Comparison of ENCODE assay signal across 13 cellular contexts in genomic region chr7:18020138-18020715, GRCh38. TPM values are rescaled to one million over a fixed set of nuclear protein-coding genes. Genes with fewer than 3 reads are reported as not detected.
A peak's percentile ranks its signal among the peaks of the same experiment; 100 is the strongest.
DNase-seq lines count a peak whose midpoint lies in the region; ATAC-seq, FAIRE-seq and TF ChIP-seq lines count a peak whose summit lies in the region.
"Had no signal": no experiment of that assay in that cellular context is flagged by ENCODE, and none has a peak within 500 bp of the region (broad histone marks: within the 10 kb centered on the region; RNA-seq: fewer than 3 reads in every experiment).

No MANE protein-coding gene starts in this region.

- H3K4me3 ChIP-seq in A549 (no peak overlapping the region), IMR-90 (ENCODE audit: insufficient read depth, low read depth, low read length) (no peak overlapping the region), lung (no peak overlapping the region)
- H3K4me3 ChIP-seq: upper lobe of left lung had no signal

- no peak overlapping the region for H2AK5ac ChIP-seq in IMR-90 (ENCODE audit: low read depth, low read length)

- TF ChIP-seq RAD21 in A549 (conservative IDR thresholded peaks at IDR 0.05 in 1 of 2, IDR thresholded peaks at IDR 0.05 in 1 of 2) (no peak), IMR-90 (IDR thresholded peaks at IDR 0.05; ENCODE audit: low read length) (no peak)

- peak overlapping the region; percentile 42; the same call in 1 of the 2 replicates for H3K14ac ChIP-seq in IMR-90 (replicated peaks; ENCODE audit: low read depth, low read length)

- H3K4me1 Mint-ChIP-seq in activated CD4-positive, alpha-beta memory T cell treated with anti-CD3 and anti-CD28 coated beads for 36 hours (ENCODE audit: low read depth) = no peaks in the 10 kb centered on the region
- H3K4me1 Mint-ChIP-seq: T-helper 17 cell had no signal

- intact Hi-C loops in IMR-90 (cut with micrococcal nuclease) = no loop called here
- intact Hi-C loops in activated CD4-positive, alpha-beta memory T cell treated with anti-CD3 and anti-CD28 coated beads for 36 hours (cut with micrococcal nuclease) = no loop called here

- TF ChIP-seq CTCF in A549 (IDR thresholded peaks at IDR 0.05) (no peak), IMR-90 (conservative IDR thresholded peaks at IDR 0.05; ENCODE audit: low read depth, low read length) (no peak), lung (IDR thresholded peaks at IDR 0.05; ENCODE audit: control extremely low read depth, extremely low read depth) (no peak)

- in situ Hi-C loops in IMR-90 (cut with MboI; ENCODE audit: low sequenced_read_pairs) = no loop called here

- H2AFZ ChIP-seq in IMR-90 (replicated peaks; ENCODE audit: low read length, poor library complexity) = no peak overlapping the region

- 73% methylated on average over 3 of the region's 3 CpGs for WGBS in A549 (ENCODE audit: missing lambda C conversion rate)
- WGBS in IMR-90 (ENCODE audit: extremely low coverage in 2 of 2, insufficient read length in 1 of 2), 2 experiments = no CpG with 5 or more reads among the region's 3 CpGs
- 83 to 86% methylated on average over 3 of the region's 3 CpGs for WGBS in lung, 2 donors

- DNase-seq in A549 (ENCODE audit: low read depth in 1 of 2, low spot score in 1 of 2) = no peak
- no peak for DNase-seq in IMR-90
- DNase-seq in dermis blood vessel endothelial cell = peak; percentile 43
- DNase-seq in lung (ENCODE audit: low spot score) = no peak
- no peak for DNase-seq in activated CD4-positive, alpha-beta memory T cell treated with anti-CD3 and anti-CD28 coated beads for 36 hours
- DNase-seq in 8988T = no peak
- DNase-seq in cerebellar cortex (ENCODE audit: low spot score) = no peak
- DNase-seq: activated effector memory CD4-positive, alpha-beta T cell treated with Interleukin-2 at 50 U/mL for 16 hours; hypothalamus; occipital lobe; T-helper 17 cell; upper lobe of left lung had no signal

- peak overlapping the region; percentile 13; the same call in 1 of the 2 replicates for H3K23ac ChIP-seq in IMR-90 (ENCODE audit: low read depth, low read length)

- H3K27ac ChIP-seq in A549 (no peak overlapping the region; a peak in 1 of 6 replicates), IMR-90 (ENCODE audit: insufficient read depth, low read length) (no peak overlapping the region), lung (ENCODE audit: low read depth in 1 of 2, low read length in 1 of 2) (no peak overlapping the region)
- H3K27ac ChIP-seq: upper lobe of left lung had no signal

- no peaks in the 10 kb centered on the region for H3K36me3 ChIP-seq in IMR-90 (ENCODE audit: control insufficient read depth, insufficient read depth, low read length)
- H3K36me3 ChIP-seq in lung (ENCODE audit: control insufficient read depth in 2 of 2, insufficient read depth in 2 of 2, low read length in 2 of 2) = no peaks in the 10 kb centered on the region
- H3K36me3 ChIP-seq: upper lobe of left lung had no signal

- H3K4me2 ChIP-seq in A549 = 0 out of 3 replicates have a peak overlapping the region, but pooled peaks have one; percentile 23
- no peak overlapping the region for H3K4me2 ChIP-seq in IMR-90 (ENCODE audit: low read depth, low read length)

- no peak overlapping the region for H3K9ac ChIP-seq in IMR-90 (ENCODE audit: low read depth, low read length)

- no TSS peak for BruUV-seq in IMR-90 (replicated peaks; lab: Mats Ljungman, UMichigan)

- H3K27ac Mint-ChIP-seq in activated CD4-positive, alpha-beta memory T cell treated with anti-CD3 and anti-CD28 coated beads for 36 hours = no peak overlapping the region
- H3K27ac Mint-ChIP-seq: T-helper 17 cell had no signal

- no peak for TF ChIP-seq POLR2A in A549 (IDR thresholded peaks at IDR 0.05; ENCODE audit: low read length)
- TF ChIP-seq POLR2A in IMR-90 (IDR thresholded peaks at IDR 0.05; ENCODE audit: low read depth, low read length) = no peak

- no peaks in the 10 kb centered on the region for H3K79me1 ChIP-seq in IMR-90 (ENCODE audit: low read depth in 1 of 2, low read length in 2 of 2)

- H4K5ac ChIP-seq in IMR-90 (ENCODE audit: low read depth, low read length) = no peak overlapping the region; the same call in 1 of the 2 replicates

- H2BK5ac ChIP-seq in IMR-90 (ENCODE audit: low read depth, low read length, poor library complexity, severe bottlenecking) = peak overlapping the region; percentile 10

- H3K9me3 ChIP-seq in A549 (no peaks in the 10 kb centered on the region), IMR-90 (ENCODE audit: control insufficient read depth, insufficient read depth, low read length) (no peaks in the 10 kb centered on the region; the same call in 1 of the 2 replicates), lung (ENCODE audit: control insufficient read depth in 2 of 2, insufficient read depth in 1 of 2, low read length in 1 of 2) (no peaks in the 10 kb centered on the region)
- H3K9me3 ChIP-seq: upper lobe of left lung had no signal

- H3K9me3 Mint-ChIP-seq in activated CD4-positive, alpha-beta memory T cell treated with anti-CD3 and anti-CD28 coated beads for 36 hours = no peaks in the 10 kb centered on the region

- no peaks in the 10 kb centered on the region for H3K27me3 ChIP-seq in IMR-90 (ENCODE audit: control insufficient read depth, insufficient read depth, low read length)
- no peaks in the 10 kb centered on the region for H3K27me3 ChIP-seq in lung (ENCODE audit: control insufficient read depth, insufficient read depth)
- H3K27me3 ChIP-seq: upper lobe of left lung had no signal

- peak overlapping the region; percentile 66; the same call in 1 of the 3 replicates for H2BK15ac ChIP-seq in IMR-90 (ENCODE audit: low read depth, low read length)

- POLR2A ChIA-PET in A549 (lab: Yijun Ruan, JAX) (no interaction called here), IMR-90 (lab: Charles Lee; ENCODE audit: unreplicated experiment) (no interaction called here)
- POLR2A ChIA-PET in activated CD4-positive, alpha-beta memory T cell treated with anti-CD3 and anti-CD28 coated beads for 36 hours (lab: Charles Lee) = no interaction called here

- H3K4me1 ChIP-seq in A549 (peaks cover 6% of the 10 kb centered on the region; the same call in 1 of the 3 replicates), IMR-90 (ENCODE audit: control insufficient read depth, insufficient read depth, low read length) (peaks cover 7% of the 10 kb centered on the region; the same call in 1 of the 2 replicates), lung (ENCODE audit: control insufficient read depth in 2 of 2, insufficient read depth in 2 of 2, low read length in 2 of 2) (peaks cover 0 to 1% of the 10 kb centered on the region in 2 donors)

- no peak overlapping the region for H2AK9ac ChIP-seq in IMR-90 (replicated peaks; ENCODE audit: low read depth, low read length, poor library complexity)

- CTCF ChIA-PET in A549 (lab: Yijun Ruan, JAX) (no interaction called here), IMR-90 (lab: Yijun Ruan, JAX) (no interaction called here)
- CTCF ChIA-PET in activated CD4-positive, alpha-beta memory T cell treated with anti-CD3 and anti-CD28 coated beads for 36 hours (lab: Charles Lee) = no interaction called here

- H3K27me3 Mint-ChIP-seq in activated CD4-positive, alpha-beta memory T cell treated with anti-CD3 and anti-CD28 coated beads for 36 hours = peaks cover 5% of the 10 kb centered on the region

- peak overlapping the region; percentile 52 to 59; a peak in 2 of 4 replicates for H4K8ac ChIP-seq in IMR-90 (ENCODE audit: low read depth in 2 of 2, low read length in 2 of 2)

- peak overlapping the region; percentile 64 for H3K18ac ChIP-seq in IMR-90 (ENCODE audit: low read depth, low read length)

- no peaks in the 10 kb centered on the region for H3K36me3 Mint-ChIP-seq in activated CD4-positive, alpha-beta memory T cell treated with anti-CD3 and anti-CD28 coated beads for 36 hours

- dilution Hi-C loops in IMR-90 (cut with HindIII; ENCODE audit: low sequenced_read_pairs, unreplicated experiment) = no loop called here

- H3K56ac ChIP-seq in IMR-90 (ENCODE audit: extremely low read depth, insufficient read depth, low read length) = no peak overlapping the region

- H2BK20ac ChIP-seq in IMR-90 (ENCODE audit: low read depth, low read length) = peak overlapping the region; percentile 36; the same call in 1 of the 2 replicates

- H3K4ac ChIP-seq in IMR-90 (ENCODE audit: low read depth, low read length) = peak overlapping the region; percentile 24; the same call in 1 of the 2 replicates

- no peak for FAIRE-seq in A549 (lab: Jason Lieb, UNC)

- TF ChIP-seq EP300 in A549 (IDR thresholded peaks at IDR 0.05) = no peak

- peak overlapping the region; percentile 52; the same call in 1 of the 2 replicates for H2BK120ac ChIP-seq in IMR-90 (ENCODE audit: low read depth, low read length)

- no peaks in the 10 kb centered on the region for H4K20me1 ChIP-seq in IMR-90 (ENCODE audit: insufficient read depth, low read length)

- no peak overlapping the region for H4K91ac ChIP-seq in IMR-90 (ENCODE audit: insufficient read depth, low read depth, low read length)

- 0 out of 2 replicates have a peak, but pooled peaks cover 3% of the 10 kb centered on the region for H3K9me1 ChIP-seq in IMR-90 (ENCODE audit: insufficient read depth, low read length)

- no peak overlapping the region for H3K4me3 Mint-ChIP-seq in activated CD4-positive, alpha-beta memory T cell treated with anti-CD3 and anti-CD28 coated beads for 36 hours
- H3K4me3 Mint-ChIP-seq: T-helper 17 cell had no signal

- ATAC-seq in A549 (no peak), IMR-90 (ENCODE audit: low read depth) (peak; percentile 32), lung (ENCODE audit: insufficient read depth, low FRiP score) (peak; percentile 46), GM21390 (IDR thresholded peaks at IDR 0.05; ENCODE audit: unreplicated experiment) (no peak)
- ATAC-seq: T-helper 17 cell had no signal

TF ChIP-seq in A549, 52 proteins besides CTCF, POLR2A, EP300 and RAD21 (continues in another document):
- no peak for TF ChIP-seq HOXA7 (CRISPR knock-in tag; IDR thresholded peaks at IDR 0.05)
- TF ChIP-seq FOSL2 (IDR thresholded peaks at IDR 0.05) = no peak
- TF ChIP-seq FOSL2 (CRISPR knock-in tag; IDR thresholded peaks at IDR 0.05) = no peak

TF ChIP-seq in IMR-90, 13 proteins besides CTCF, POLR2A, EP300 and RAD21 (continues in another document):
- TF ChIP-seq RFX5 (IDR thresholded peaks at IDR 0.05; ENCODE audit: low read depth, low read length) = no peak

RNA-seq across cellular contexts. Expression of gene PRPS1L1, which starts 7.4 kb away (rescaled TPM):
- not detected in 2 replicates for polyA plus RNA-seq in A549 (2011; rRNA removed)
- not detected in 2 replicates for polyA plus RNA-seq in A549 (2012; cell fraction: cytosol; rRNA removed)
- polyA plus RNA-seq in A549 (2012; cell fraction: nucleus; rRNA removed) = not detected in 2 replicates
- polyA plus RNA-seq in A549 (2017; fragmentation: RNase III; extraction: RNeasy Plus Mini Kit Qiagen cat#74134 plus additional on column Dnase treatment) = not detected in 3 replicates
- not detected in 2 replicates for polyA minus RNA-seq in A549 (2011; rRNA and poly(A)+ RNA removed)
- total RNA-seq in IMR-90 (2012; rRNA removed) = not detected in 2 replicates
- polyA plus RNA-seq in IMR-90 (2012; rRNA removed) = not detected in 2 replicates
- not detected in 2 replicates for polyA plus RNA-seq in IMR-90 (2012; cell fraction: cytosol; rRNA removed)
- polyA plus RNA-seq in IMR-90 (2012; cell fraction: nucleus; rRNA removed; ENCODE audit: low replicate concordance) = not detected in 2 replicates
- total RNA-seq in dermis blood vessel endothelial cell = 0.14 TPM in 1 of 2 replicates, not detected in the other
- total RNA-seq in lung = not detected
- not detected for polyA plus RNA-seq in lung
- total RNA-seq in activated CD4-positive, alpha-beta memory T cell treated with anti-CD3 and anti-CD28 coated beads for 36 hours = not detected
- total RNA-seq: occipital lobe, T-helper 17 cell, upper lobe of left lung had no signal

Comparison
In these comparisons a context has a peak if more than half of its experiments do, and no peak if none do; other contexts are left out.
1. ATAC-seq: peak in IMR-90 (single experiment) and lung (single experiment); none in A549 (0 of 2) and GM21390 (single experiment).